ENCODE assay signal across 1 cellular context in genomic region chr20:33733654-33734576, GRCh38.
TF ChIP-seq lines count a peak whose summit lies in the region.

No MANE protein-coding gene starts in this region.

TF ChIP-seq in GM12878, 131 proteins besides CTCF, POLR2A, EP300 and RAD21 (continued from another document):
- TF ChIP-seq ZBTB40 (IDR thresholded peaks at IDR 0.05; ENCODE audit: borderline replicate concordance) (no peak), USF1 (IDR thresholded peaks at IDR 0.05; ENCODE audit: borderline replicate concordance, extremely low read length, insufficient read depth, low read depth, low read length) (no peak), BCLAF1 (IDR thresholded peaks at IDR 0.05) (no peak), NR2F1 (conservative IDR thresholded peaks at IDR 0.05) (0 out of 2 replicates have a peak, but pooled peaks have one; percentile 44), HDAC6 (IDR thresholded peaks at IDR 0.05; ENCODE audit: unreplicated experiment) (no peak), SIX5 (IDR thresholded peaks at IDR 0.05; ENCODE audit: low read depth, low read length, severe bottlenecking) (no peak), ELK1 (IDR thresholded peaks at IDR 0.05; ENCODE audit: low read depth, low read length) (no peak), TAF1 (IDR thresholded peaks at IDR 0.05; ENCODE audit: borderline replicate concordance, low read depth, low read length) (peak; percentile 20; the same call in 1 of the 2 replicates), FOS (IDR thresholded peaks at IDR 0.05; ENCODE audit: borderline replicate concordance, extremely low read depth, insufficient read length) (no peak), ZBTB11 (CRISPR knock-in tag; IDR thresholded peaks at IDR 0.05) (no peak), CUX1 (IDR thresholded peaks at IDR 0.05; ENCODE audit: insufficient replicate concordance, low read depth, low read length) (peak; percentile 70), E2F8 (IDR thresholded peaks at IDR 0.05; ENCODE audit: low read depth, partially characterized antibody) (no peak), CHD4 (IDR thresholded peaks at IDR 0.05) (no peak), ZZZ3 (IDR thresholded peaks at IDR 0.05; ENCODE audit: control insufficient read depth, insufficient read length, low read depth) (no peak), GATAD2B (conservative IDR thresholded peaks at IDR 0.05; ENCODE audit: low read depth) (no peak), RELB (IDR thresholded peaks at IDR 0.05; ENCODE audit: low read depth) (no peak)
TF ChIP-seq in GM12878: peak in this region for 13.
